Comparison of ENCODE assay signal across 9 cellular contexts in the genomic region with DNA sequence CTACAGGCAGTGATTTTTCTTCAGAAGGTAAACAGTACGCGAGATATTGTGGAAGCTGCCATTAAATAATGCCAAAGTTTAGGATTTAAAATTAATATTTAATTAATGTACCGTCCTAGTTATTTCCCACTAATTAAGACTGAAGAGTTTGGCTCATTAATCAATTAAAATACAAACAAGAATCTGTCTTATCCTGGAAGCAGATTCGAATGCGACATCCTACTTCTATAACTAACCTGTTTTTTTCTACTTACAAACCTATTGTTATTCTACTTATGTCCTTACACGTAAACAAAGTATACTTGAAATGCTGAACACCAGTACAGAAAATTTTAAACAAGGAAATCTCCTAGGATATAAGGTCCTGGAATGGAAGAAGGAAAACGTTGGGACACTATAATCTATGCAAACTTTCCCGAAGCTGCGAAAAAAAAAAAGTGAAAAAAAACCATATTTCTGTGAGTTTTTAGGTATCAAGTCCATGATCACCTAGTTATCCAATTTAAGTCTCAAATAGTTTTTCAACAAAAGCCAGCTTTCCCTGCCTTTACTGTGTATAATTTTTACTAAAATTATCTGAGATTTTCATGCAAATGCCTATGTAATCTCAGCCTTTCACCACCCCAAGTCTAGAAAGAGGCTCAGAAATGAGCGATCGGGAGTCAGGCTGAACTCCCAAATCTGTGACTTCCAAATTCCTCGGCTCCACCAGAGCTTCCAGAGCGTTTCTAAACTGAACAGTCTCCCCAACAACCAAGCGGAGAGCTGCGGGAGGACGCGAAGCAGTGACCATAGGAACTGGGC. TPM values are rescaled to one million over a fixed set of nuclear protein-coding genes. Genes with fewer than 3 reads are reported as not detected.
DNase-seq lines count a peak whose midpoint lies in the region; ATAC-seq, FAIRE-seq and TF ChIP-seq lines count a peak whose summit lies in the region.
"Had no signal": no experiment of that assay in that cellular context is flagged by ENCODE, and none has a peak within 500 bp of the region (broad histone marks: within the 10 kb centered on the region; RNA-seq: fewer than 3 reads in every experiment).

No MANE protein-coding gene starts in this region.

- dilution Hi-C loops in endothelial cell of umbilical vein (cut with MboI; ENCODE audit: extremely low pct_ligation_motif_present, low sequenced_read_pairs) = no loop called here

- no peak overlapping the region for H3K14ac ChIP-seq in neuronal stem cell (ENCODE audit: low read length)

- no peak overlapping the region for H4K91ac ChIP-seq in neuronal stem cell (ENCODE audit: low read depth, low read length, poor library complexity)

- peak overlapping the region; percentile 90 for H3K18ac ChIP-seq in neuronal stem cell (ENCODE audit: low read length)

- no peak overlapping the region for H3K4ac ChIP-seq in neuronal stem cell (ENCODE audit: low read length)

- no peak overlapping the region for H3K23ac ChIP-seq in neuronal stem cell (ENCODE audit: low read depth, low read length, poor library complexity)

- intact Hi-C loops in endothelial cell of umbilical vein (cut with micrococcal nuclease) = no loop called here

- no TSS peak for BruUV-seq in endothelial cell of umbilical vein (replicated peaks; lab: Mats Ljungman, UMichigan)

- peak overlapping the region; percentile 66 for H2BK5ac ChIP-seq in neuronal stem cell (ENCODE audit: low read length)

- no peaks in the 10 kb centered on the region for H4K20me1 ChIP-seq in endothelial cell of umbilical vein (replicated peaks; ENCODE audit: control insufficient read depth, extremely low read depth, insufficient read depth, low read length)

- no peaks in the 10 kb centered on the region for H3K27me3 ChIP-seq in CD8-positive, alpha-beta memory T cell (ENCODE audit: insufficient read depth, low read length, poor library complexity, severe bottlenecking)
- H3K27me3 ChIP-seq in NT2/D1 (ENCODE audit: insufficient read depth, insufficient read length) = peaks cover 9% of the 10 kb centered on the region
- H3K27me3 ChIP-seq in endothelial cell of umbilical vein (ENCODE audit: control insufficient read depth in 2 of 2, insufficient read depth in 2 of 2, low read length in 2 of 2) = peaks cover 19 to 31% of the 10 kb centered on the region in 2 experiments
- no peaks in the 10 kb centered on the region for H3K27me3 ChIP-seq in neuronal stem cell (ENCODE audit: control insufficient read depth in 3 of 3, insufficient read depth in 3 of 3, low read depth in 1 of 3, low read length in 3 of 3)

- H3K4me2 ChIP-seq in endothelial cell of umbilical vein (ENCODE audit: insufficient read depth, low read length) (peak overlapping the region; percentile 95), neuronal stem cell (ENCODE audit: insufficient read depth, low read length, poor library complexity, severe bottlenecking) (peak overlapping the region; percentile 83)

- DNase-seq in CD8-positive, alpha-beta memory T cell = no peak
- DNase-seq in NT2/D1 (ENCODE audit: low read depth, low spot score) = no peak
- DNase-seq in endothelial cell of umbilical vein (ENCODE audit: low read depth, low spot score) = peak; percentile 10
- no peak for DNase-seq in neuronal stem cell (ENCODE audit: low spot score)
- no peak for DNase-seq in putamen (ENCODE audit: low spot score)
- no peak for DNase-seq in stimulated activated CD4-positive, alpha-beta T cell treated with anti-CD3 and anti-CD28 coated beads, Interleukin-2, amount 100 ng/mL, for 24 hours
- DNase-seq in islet precursor cell = no peak

- H3K79me1 ChIP-seq in neuronal stem cell (ENCODE audit: low read depth, low read length) = no peaks in the 10 kb centered on the region

- no peaks in the 10 kb centered on the region for H3K9me1 ChIP-seq in endothelial cell of umbilical vein (replicated peaks; ENCODE audit: control insufficient read depth, extremely low read depth, insufficient read depth, low read length)

- H3K4me1 ChIP-seq in CD8-positive, alpha-beta memory T cell (ENCODE audit: insufficient read depth, low read length) = peaks cover 14% of the 10 kb centered on the region
- H3K4me1 ChIP-seq in NT2/D1 (ENCODE audit: insufficient read depth, insufficient read length) = no peaks in the 10 kb centered on the region
- H3K4me1 ChIP-seq in endothelial cell of umbilical vein (ENCODE audit: control insufficient read depth, extremely low read depth, insufficient read depth, low read length) = peaks cover 7% of the 10 kb centered on the region
- peaks cover 0 to 2% of the 10 kb centered on the region in 2 donors for H3K4me1 ChIP-seq in neuronal stem cell (ENCODE audit: control insufficient read depth in 2 of 2, insufficient read depth in 1 of 2, low read depth in 1 of 2, low read length in 2 of 2)

- H2AFZ ChIP-seq in endothelial cell of umbilical vein (ENCODE audit: low read depth, low read length) (peak overlapping the region; percentile 99), neuronal stem cell (ENCODE audit: low read length) (peak overlapping the region; percentile 100)

- H3K4me3 ChIP-seq in CD8-positive, alpha-beta memory T cell (ENCODE audit: low read length) = peak overlapping the region; percentile 100
- peak overlapping the region; percentile 74 for H3K4me3 ChIP-seq in NT2/D1 (ENCODE audit: insufficient read length, low read depth)
- peak overlapping the region; percentile 66 to 79 (median 68) for H3K4me3 ChIP-seq in endothelial cell of umbilical vein (replicated peaks in 1 of 3; ENCODE audit: insufficient read depth in 1 of 3, low read depth in 1 of 3, low read length in 3 of 3)
- H3K4me3 ChIP-seq in neuronal stem cell (ENCODE audit: low read length in 2 of 2) = peak overlapping the region; percentile 96

- H2BK120ac ChIP-seq in neuronal stem cell (ENCODE audit: low read depth, low read length) = no peak overlapping the region

- FAIRE-seq in endothelial cell of umbilical vein (lab: Jason Lieb, UNC) = no peak

- CTCF ChIA-PET in CD8-positive, alpha-beta memory T cell (lab: Charles Lee) = interaction anchor here (1.0 to 1.7 kb wide), 5 partner anchors 13 to 197 kb away, joined by 3 to 4 read pairs (median 3); a partner anchor contains a TSS
- CTCF ChIA-PET in endothelial cell of umbilical vein (lab: Charles Lee) = interaction anchor here (1.0 to 1.5 kb wide), 4 partner anchors 10 to 491 kb away, joined by 3 to 4 read pairs (median 3); no protein-coding TSS in a partner anchor

- POLR2A ChIA-PET in CD8-positive, alpha-beta memory T cell (lab: Charles Lee) = interaction anchor here (0.6 to 2.8 kb wide), 7 partner anchors 10 to 350 kb away, joined by 3 to 40 read pairs (median 4); a partner anchor contains a TSS
- POLR2A ChIA-PET in endothelial cell of umbilical vein (lab: Charles Lee) = interaction anchor here (1.2 kb wide), 1 partner anchor 40 kb away, joined by 3 read pairs; a partner anchor contains a TSS

- TF ChIP-seq POLR2A in endothelial cell of umbilical vein (IDR thresholded peaks at IDR 0.05; ENCODE audit: low read depth, low read length) = no peak

- no CpG with 5 or more reads among the region's 17 CpGs for WGBS in neuronal stem cell (ENCODE audit: extremely low coverage in 2 of 2, insufficient read length in 2 of 2, insufficient replicate concordance in 1 of 2), 2 donors

- no peak overlapping the region for H2AK5ac ChIP-seq in neuronal stem cell (ENCODE audit: low read depth, low read length)

- H4K8ac ChIP-seq in neuronal stem cell (ENCODE audit: low read depth, low read length) = no peak overlapping the region

- peak overlapping the region; percentile 92 to 99 (median 96) for H3K4me3 Mint-ChIP-seq in CD8-positive, alpha-beta memory T cell

- H3K27ac Mint-ChIP-seq in CD8-positive, alpha-beta memory T cell = peak overlapping the region; percentile 83 to 99 (median 98)

- peaks cover 0 to 3% (median 0%) of the 10 kb centered on the region in 5 donors for H3K9me3 Mint-ChIP-seq in CD8-positive, alpha-beta memory T cell

- H2BK15ac ChIP-seq in neuronal stem cell (ENCODE audit: low read length) = no peak overlapping the region

- H3K4me1 Mint-ChIP-seq in CD8-positive, alpha-beta memory T cell = peaks cover 19 to 28% (median 24%) of the 10 kb centered on the region in 3 donors

- H3K9me3 ChIP-seq in CD8-positive, alpha-beta memory T cell (ENCODE audit: low read length) = no peaks in the 10 kb centered on the region
- H3K9me3 ChIP-seq in NT2/D1 (ENCODE audit: insufficient read depth, low read length) = no peaks in the 10 kb centered on the region
- H3K9me3 ChIP-seq in endothelial cell of umbilical vein (replicated peaks; ENCODE audit: control insufficient read depth, insufficient read depth, low read length) = no peaks in the 10 kb centered on the region
- H3K9me3 ChIP-seq in neuronal stem cell (replicated peaks in 1 of 2; ENCODE audit: control insufficient read depth in 2 of 2, insufficient read depth in 1 of 2, low read depth in 1 of 2, low read length in 2 of 2) = no peaks in the 10 kb centered on the region

- H3K27me3 Mint-ChIP-seq in CD8-positive, alpha-beta memory T cell = peaks cover 0 to 2% of the 10 kb centered on the region in 2 donors

- peak overlapping the region; percentile 57 for H3K9ac ChIP-seq in NT2/D1 (ENCODE audit: insufficient read length, low read depth)
- peak overlapping the region; percentile 38 for H3K9ac ChIP-seq in endothelial cell of umbilical vein (replicated peaks; ENCODE audit: extremely low read depth, insufficient read depth, low read length)
- H3K9ac ChIP-seq in neuronal stem cell (ENCODE audit: low read depth, low read length, poor library complexity) = peak overlapping the region; percentile 86

- H3K27ac ChIP-seq in CD8-positive, alpha-beta memory T cell (ENCODE audit: low read depth, low read length) = peak overlapping the region; percentile 90
- H3K27ac ChIP-seq in endothelial cell of umbilical vein (ENCODE audit: insufficient read depth, low read depth, low read length) (no peak overlapping the region), neuronal stem cell (replicated peaks; ENCODE audit: low read length) (peak overlapping the region; percentile 53)

- no peak for TF ChIP-seq CTCF in endothelial cell of umbilical vein (IDR thresholded peaks at IDR 0.05; ENCODE audit: extremely low read depth in 1 of 2, insufficient read depth in 1 of 2, low read depth in 1 of 2, low read length in 2 of 2)

- no peak overlapping the region for H2BK12ac ChIP-seq in neuronal stem cell (ENCODE audit: low read length)

- ATAC-seq in GM18873 (IDR thresholded peaks at IDR 0.05; ENCODE audit: low FRiP score, unreplicated experiment) = no peak

- H3K36me3 ChIP-seq in CD8-positive, alpha-beta memory T cell (ENCODE audit: insufficient read depth, low read length) = no peaks in the 10 kb centered on the region
- H3K36me3 ChIP-seq in NT2/D1 (ENCODE audit: insufficient read depth, insufficient read length, low read length) = no peaks in the 10 kb centered on the region
- H3K36me3 ChIP-seq in endothelial cell of umbilical vein (ENCODE audit: control insufficient read depth in 2 of 2, extremely low read depth in 1 of 2, insufficient read depth in 2 of 2, low read length in 2 of 2) = no peaks in the 10 kb centered on the region
- no peaks in the 10 kb centered on the region for H3K36me3 ChIP-seq in neuronal stem cell (replicated peaks in 1 of 2; ENCODE audit: control insufficient read depth in 2 of 2, insufficient read depth in 2 of 2, low read length in 2 of 2)

- H3K79me2 ChIP-seq in endothelial cell of umbilical vein (ENCODE audit: control insufficient read depth, insufficient read depth, low read length) = no peaks in the 10 kb centered on the region

- peaks cover 6 to 12% (median 8%) of the 10 kb centered on the region in 3 donors for H3K36me3 Mint-ChIP-seq in CD8-positive, alpha-beta memory T cell

RNA-seq across cellular contexts. Expression of a gene that starts 1.2 kb away (rescaled TPM):
- total RNA-seq in CD8-positive, alpha-beta memory T cell = under 1 TPM; 0.86 to 0.92 TPM
- polyA plus RNA-seq in CD8-positive, alpha-beta memory T cell = 4.7 TPM
- not detected in 2 replicates for total RNA-seq in endothelial cell of umbilical vein
- polyA plus RNA-seq in endothelial cell of umbilical vein = not detected in 2 replicates
- polyA plus RNA-seq in endothelial cell of umbilical vein (2011; cell fraction: cytosol; rRNA removed) = 0.04 TPM in 1 of 2 replicates, not detected in the other
- polyA plus RNA-seq in endothelial cell of umbilical vein (2011; cell fraction: nucleus; rRNA removed) = not detected in 2 replicates
- 0.24 TPM in 1 of 2 replicates, not detected in the other for polyA plus RNA-seq in endothelial cell of umbilical vein (2012)
- not detected in 2 replicates for polyA minus RNA-seq in endothelial cell of umbilical vein
- 2.7 TPM for polyA minus RNA-seq in endothelial cell of umbilical vein (2011; cell fraction: cytosol; rRNA and poly(A)+ RNA removed)
- polyA minus RNA-seq in endothelial cell of umbilical vein (2011; cell fraction: nucleus; rRNA and poly(A)+ RNA removed) = not detected in 2 replicates
- polyA plus RNA-seq in neuronal stem cell (2013, experiment 1 of 2) = 1.7 TPM
- polyA plus RNA-seq in neuronal stem cell (2013, experiment 2 of 2) = 1.9 TPM
- total RNA-seq: LHCN-M2 had no signal

RNA-seq across cellular contexts. Expression of a gene that starts 14.5 kb away (rescaled TPM):
- 1 to 10 TPM; 6.4 to 6.7 TPM for total RNA-seq in CD8-positive, alpha-beta memory T cell
- polyA plus RNA-seq in CD8-positive, alpha-beta memory T cell = 16.8 TPM
- 0.51 and 2.7 TPM in 2 replicates for total RNA-seq in endothelial cell of umbilical vein
- polyA plus RNA-seq in endothelial cell of umbilical vein = 0.05 and 0.12 TPM in 2 replicates
- polyA plus RNA-seq in endothelial cell of umbilical vein (2011; cell fraction: cytosol; rRNA removed) = 0.35 and 1.6 TPM in 2 replicates
- 0.36 and 0.95 TPM in 2 replicates for polyA plus RNA-seq in endothelial cell of umbilical vein (2011; cell fraction: nucleus; rRNA removed)
- 0.55 and 1.2 TPM in 2 replicates for polyA plus RNA-seq in endothelial cell of umbilical vein (2012)
- 0.23 and 0.44 TPM in 2 replicates for polyA minus RNA-seq in endothelial cell of umbilical vein
- polyA minus RNA-seq in endothelial cell of umbilical vein (2011; cell fraction: cytosol; rRNA and poly(A)+ RNA removed) = 3.0 TPM
- polyA minus RNA-seq in endothelial cell of umbilical vein (2011; cell fraction: nucleus; rRNA and poly(A)+ RNA removed) = 0.19 and 0.72 TPM in 2 replicates
- 13.1 TPM for polyA plus RNA-seq in neuronal stem cell (2013, experiment 1 of 2)
- 12.7 TPM for polyA plus RNA-seq in neuronal stem cell (2013, experiment 2 of 2)

RNA-seq across cellular contexts. Expression of a gene that starts 14.5 kb away (rescaled TPM):
- 1 to 10 TPM; 4.9 to 5.5 TPM for total RNA-seq in CD8-positive, alpha-beta memory T cell
- polyA plus RNA-seq in CD8-positive, alpha-beta memory T cell = 21.9 TPM
- total RNA-seq in endothelial cell of umbilical vein = 4.8 and 5.3 TPM in 2 replicates
- polyA plus RNA-seq in endothelial cell of umbilical vein = 3.3 and 3.7 TPM in 2 replicates
- 3.2 and 4.2 TPM in 2 replicates for polyA plus RNA-seq in endothelial cell of umbilical vein (2011; cell fraction: cytosol; rRNA removed)
- 6.3 and 7.3 TPM in 2 replicates for polyA plus RNA-seq in endothelial cell of umbilical vein (2011; cell fraction: nucleus; rRNA removed)
- 4.5 and 6.4 TPM in 2 replicates for polyA plus RNA-seq in endothelial cell of umbilical vein (2012)
- polyA minus RNA-seq in endothelial cell of umbilical vein = 1.4 and 4.3 TPM in 2 replicates
- polyA minus RNA-seq in endothelial cell of umbilical vein (2011; cell fraction: cytosol; rRNA and poly(A)+ RNA removed) = 3.5 TPM
- 2.3 and 5.1 TPM in 2 replicates for polyA minus RNA-seq in endothelial cell of umbilical vein (2011; cell fraction: nucleus; rRNA and poly(A)+ RNA removed)
- 7.8 TPM for polyA plus RNA-seq in neuronal stem cell (2013, experiment 1 of 2)
- 7.9 TPM for polyA plus RNA-seq in neuronal stem cell (2013, experiment 2 of 2)

RNA-seq across cellular contexts. Expression of a gene that starts 40.6 kb away (rescaled TPM):
- 10 to 100 TPM; 55.4 to 58.7 TPM for total RNA-seq in CD8-positive, alpha-beta memory T cell
- 43.1 TPM for polyA plus RNA-seq in CD8-positive, alpha-beta memory T cell
- 29.8 and 30.0 TPM in 2 replicates for total RNA-seq in endothelial cell of umbilical vein
- 8.2 and 11.1 TPM in 2 replicates for polyA plus RNA-seq in endothelial cell of umbilical vein
- polyA plus RNA-seq in endothelial cell of umbilical vein (2011; cell fraction: cytosol; rRNA removed) = 14.7 and 17.6 TPM in 2 replicates
- 19.4 and 31.8 TPM in 2 replicates for polyA plus RNA-seq in endothelial cell of umbilical vein (2011; cell fraction: nucleus; rRNA removed)
- polyA plus RNA-seq in endothelial cell of umbilical vein (2012) = 32.5 and 38.5 TPM in 2 replicates
- polyA minus RNA-seq in endothelial cell of umbilical vein = 6.6 and 10.9 TPM in 2 replicates
- 4.4 TPM for polyA minus RNA-seq in endothelial cell of umbilical vein (2011; cell fraction: cytosol; rRNA and poly(A)+ RNA removed)
- polyA minus RNA-seq in endothelial cell of umbilical vein (2011; cell fraction: nucleus; rRNA and poly(A)+ RNA removed) = 6.5 and 7.6 TPM in 2 replicates
- 57.4 TPM for polyA plus RNA-seq in neuronal stem cell (2013, experiment 1 of 2)
- polyA plus RNA-seq in neuronal stem cell (2013, experiment 2 of 2) = 58.7 TPM

RNA-seq across cellular contexts. Expression of a gene that starts 40.7 kb away (rescaled TPM):
- 10 to 100 TPM; 28.8 to 29.8 TPM for total RNA-seq in CD8-positive, alpha-beta memory T cell
- 22.8 TPM for polyA plus RNA-seq in CD8-positive, alpha-beta memory T cell
- total RNA-seq in endothelial cell of umbilical vein = 28.4 and 30.7 TPM in 2 replicates
- polyA plus RNA-seq in endothelial cell of umbilical vein = 12.9 and 14.7 TPM in 2 replicates
- 19.2 and 19.6 TPM in 2 replicates for polyA plus RNA-seq in endothelial cell of umbilical vein (2011; cell fraction: cytosol; rRNA removed)
- 10.0 and 12.1 TPM in 2 replicates for polyA plus RNA-seq in endothelial cell of umbilical vein (2011; cell fraction: nucleus; rRNA removed)
- 37.1 and 49.6 TPM in 2 replicates for polyA plus RNA-seq in endothelial cell of umbilical vein (2012)
- 17.4 and 19.6 TPM in 2 replicates for polyA minus RNA-seq in endothelial cell of umbilical vein
- polyA minus RNA-seq in endothelial cell of umbilical vein (2011; cell fraction: cytosol; rRNA and poly(A)+ RNA removed) = 26.0 TPM
- 6.7 and 9.3 TPM in 2 replicates for polyA minus RNA-seq in endothelial cell of umbilical vein (2011; cell fraction: nucleus; rRNA and poly(A)+ RNA removed)
- 45.6 TPM for polyA plus RNA-seq in neuronal stem cell (2013, experiment 1 of 2)
- polyA plus RNA-seq in neuronal stem cell (2013, experiment 2 of 2) = 46.4 TPM
